In the genomic region with DNA sequence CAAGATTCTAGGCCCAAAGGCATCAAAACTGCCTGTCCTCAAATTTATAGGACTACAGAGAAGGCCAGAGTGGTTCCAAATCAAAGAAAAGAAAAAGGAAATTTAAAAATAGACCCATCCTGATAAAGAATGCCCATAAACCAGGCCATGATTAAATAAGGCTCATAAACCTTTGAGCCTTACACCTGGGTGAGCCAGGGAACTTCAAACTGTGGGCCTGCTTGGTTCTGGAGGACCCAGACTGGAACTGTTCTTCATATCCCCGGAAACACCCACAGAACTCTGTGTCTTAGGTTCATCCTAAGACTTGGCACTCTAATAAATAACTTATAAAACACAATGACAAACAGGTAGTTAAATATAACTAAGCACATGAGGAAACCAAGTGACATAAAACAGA, we compare ENCODE assay signal across 24 cellular contexts. TPM values are rescaled to one million over a fixed set of nuclear protein-coding genes. Genes with fewer than 3 reads are reported as not detected.
"Had no signal": no experiment of that assay in that cellular context is flagged by ENCODE, and none has a peak within 500 bp of the region (broad histone marks: within the 10 kb centered on the region; RNA-seq: fewer than 3 reads in every experiment).

No MANE protein-coding gene starts in this region.

- H3K4me3 Mint-ChIP-seq: immature natural killer cell, naive B cell had no signal

- ATAC-seq: gastrocnemius medialis, left lobe of liver, psoas muscle, sciatic nerve had no signal

- FAIRE-seq: endometrium, kidney had no signal

- H3K9me3 Mint-ChIP-seq: immature natural killer cell, naive B cell had no signal

- H3K27ac Mint-ChIP-seq: immature natural killer cell had no signal

- DNase-seq: central memory CD4-positive, alpha-beta T cell; effector memory CD4-positive, alpha-beta T cell; gastrocnemius medialis; glutamatergic neuron; immature natural killer cell; kidney; mammary epithelial cell; naive B cell; psoas muscle; spleen; stimulated activated CD4-positive, alpha-beta T cell treated with anti-CD3 and anti-CD28 coated beads, Interleukin-15, amount 100 ng/mL, for 24 hours; stimulated activated CD4-positive, alpha-beta T cell treated with anti-CD3 and anti-CD28 coated beads, Interleukin-1b, Interleukin-23, amount 100 ng/mL, for 48 hours; stimulated activated CD4-positive, alpha-beta T cell treated with anti-CD3 and anti-CD28 coated beads, Interleukin-4, amount 100 ng/mL, for 24 hours; stimulated activated naive CD4-positive, alpha-beta T cell treated with Interleukin-2 at 50 U/mL for 16 hours; upper lobe of left lung; uterus had no signal

- H3K27ac ChIP-seq: epithelial cell of prostate, esophagus muscularis mucosa, gastrocnemius medialis, neutrophil, psoas muscle, spleen, upper lobe of left lung, uterus had no signal

RNA-seq across cellular contexts. Expression of a gene that starts 28.8 kb away (rescaled TPM):
- total RNA-seq: chondrocyte, skeletal muscle tissue had no signal
